In the genomic region with DNA sequence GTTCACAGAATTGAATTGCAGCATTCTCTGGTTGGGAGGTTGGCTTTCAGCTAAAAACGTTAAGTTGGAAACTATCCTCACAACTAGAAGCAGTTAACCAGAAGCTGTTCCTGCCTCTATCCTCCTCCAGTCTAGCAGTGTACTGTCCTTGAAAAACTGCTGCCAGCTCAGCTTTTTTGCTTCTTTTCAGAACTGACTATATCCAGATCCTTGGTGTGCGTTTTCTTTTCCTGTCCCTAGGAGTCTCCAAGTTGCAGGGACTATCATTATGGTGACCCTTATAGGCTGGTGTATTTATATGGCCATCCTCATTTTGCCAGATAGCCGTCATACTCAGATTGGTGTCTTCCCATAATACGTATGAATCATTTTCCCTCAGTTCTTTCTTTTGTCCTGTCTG, we compare ENCODE assay signal across 1 cellular context.
TF ChIP-seq lines count a peak whose summit lies in the region.

No MANE protein-coding gene starts in this region.

TF ChIP-seq in GM23338, 12 proteins besides CTCF, POLR2A, EP300 and RAD21 (continued from another document):
- TF ChIP-seq ZNF462 (CRISPR knock-in tag; IDR thresholded peaks at IDR 0.05) (no peak), STAT1 (IDR thresholded peaks at IDR 0.05; ENCODE audit: unreplicated experiment) (no peak), EZH2phosphoT487 (IDR thresholded peaks at IDR 0.05; ENCODE audit: unreplicated experiment) (no peak), CREB1 (CRISPR knock-in tag; IDR thresholded peaks at IDR 0.05; ENCODE audit: low read depth) (no peak), JUNB (IDR thresholded peaks at IDR 0.05; ENCODE audit: unreplicated experiment) (no peak), POLR2AphosphoS5 (IDR thresholded peaks at IDR 0.05; ENCODE audit: low read depth) (no peak), ZNF114 (CRISPR knock-in tag; IDR thresholded peaks at IDR 0.05) (no peak), NANOG (IDR thresholded peaks at IDR 0.05; ENCODE audit: borderline replicate concordance) (no peak), EZH2 (IDR thresholded peaks at IDR 0.05; ENCODE audit: low read depth, unreplicated experiment) (no peak)
- TF ChIP-seq, protein P1, sequence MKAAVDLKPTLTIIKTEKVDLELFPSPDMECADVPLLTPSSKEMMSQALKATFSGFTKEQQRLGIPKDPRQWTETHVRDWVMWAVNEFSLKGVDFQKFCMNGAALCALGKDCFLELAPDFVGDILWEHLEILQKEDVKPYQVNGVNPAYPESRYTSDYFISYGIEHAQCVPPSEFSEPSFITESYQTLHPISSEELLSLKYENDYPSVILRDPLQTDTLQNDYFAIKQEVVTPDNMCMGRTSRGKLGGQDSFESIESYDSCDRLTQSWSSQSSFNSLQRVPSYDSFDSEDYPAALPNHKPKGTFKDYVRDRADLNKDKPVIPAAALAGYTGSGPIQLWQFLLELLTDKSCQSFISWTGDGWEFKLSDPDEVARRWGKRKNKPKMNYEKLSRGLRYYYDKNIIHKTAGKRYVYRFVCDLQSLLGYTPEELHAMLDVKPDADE (IDR thresholded peaks at IDR 0.05), result no peak
